Comparison of ENCODE assay signal across 9 cellular contexts in the genomic region with DNA sequence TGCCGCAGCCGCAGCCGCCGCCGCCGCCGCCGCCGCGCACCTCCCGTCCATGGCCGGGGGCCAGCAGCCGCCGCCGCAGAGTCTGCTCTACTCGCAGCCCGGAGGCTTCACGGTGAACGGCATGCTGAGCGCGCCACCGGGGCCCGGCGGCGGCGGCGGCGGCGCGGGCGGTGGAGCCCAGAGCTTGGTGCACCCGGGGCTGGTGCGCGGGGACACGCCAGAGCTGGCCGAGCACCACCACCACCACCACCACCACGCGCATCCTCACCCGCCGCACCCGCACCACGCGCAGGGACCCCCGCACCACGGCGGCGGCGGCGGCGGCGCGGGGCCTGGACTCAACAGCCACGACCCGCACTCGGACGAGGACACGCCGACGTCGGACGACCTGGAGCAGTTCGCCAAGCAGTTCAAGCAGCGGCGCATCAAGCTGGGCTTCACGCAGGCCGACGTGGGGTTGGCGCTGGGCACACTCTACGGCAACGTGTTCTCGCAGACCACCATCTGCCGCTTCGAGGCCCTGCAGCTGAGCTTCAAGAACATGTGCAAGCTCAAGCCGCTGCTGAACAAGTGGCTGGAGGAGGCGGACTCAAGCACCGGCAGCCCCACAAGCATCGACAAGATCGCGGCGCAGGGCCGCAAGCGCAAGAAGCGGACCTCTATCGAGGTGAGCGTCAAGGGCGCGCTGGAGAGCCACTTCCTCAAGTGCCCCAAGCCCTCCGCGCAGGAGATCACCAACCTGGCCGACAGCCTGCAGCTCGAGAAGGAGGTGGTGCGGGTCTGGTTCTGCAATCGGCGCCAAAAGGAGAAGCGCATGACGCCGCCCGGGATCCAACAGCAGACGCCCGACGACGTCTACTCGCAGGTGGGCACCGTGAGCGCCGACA. TPM values are rescaled to one million over a fixed set of nuclear protein-coding genes. Genes with fewer than 3 reads are reported as not detected.
A peak's percentile ranks its signal among the peaks of the same experiment; 100 is the strongest.
DNase-seq lines count a peak whose midpoint lies in the region; ATAC-seq and TF ChIP-seq lines count a peak whose summit lies in the region.
"Had no signal": no experiment of that assay in that cellular context is flagged by ENCODE, and none has a peak within 500 bp of the region (broad histone marks: within the 10 kb centered on the region; RNA-seq: fewer than 3 reads in every experiment).

No MANE protein-coding gene starts in this region.

- H3K36me3 ChIP-seq in brain microvascular endothelial cell (replicated peaks): no peaks in the 10 kb centered on the region

- H3K36me3 Mint-ChIP-seq in activated CD4-positive, alpha-beta T cell treated with anti-CD3 and anti-CD28 coated beads, Interleukin-2, amount 10 ng/mL, durations not matched to agents 7 days and 5 days (ENCODE audit: low read depth): peaks cover 5% of the 10 kb centered on the region
- H3K36me3 Mint-ChIP-seq in T-helper 2 cell treated with Interferon-gamma antibody and Interleukin-4, amounts not matched to agents 5 μg/mL and 100 μg/mL, for 36 hours (ENCODE audit: low read depth): peaks cover 8% of the 10 kb centered on the region
- H3K36me3 Mint-ChIP-seq in glutamatergic neuron (ENCODE audit: unreplicated experiment): peaks cover 4% of the 10 kb centered on the region

- H3K4me3 Mint-ChIP-seq in activated CD4-positive, alpha-beta T cell treated with anti-CD3 and anti-CD28 coated beads, Interleukin-2, amount 10 ng/mL, durations not matched to agents 7 days and 5 days: peak overlapping the region; percentile 22
- peak overlapping the region; percentile 24 for H3K4me3 Mint-ChIP-seq in T-helper 2 cell treated with Interferon-gamma antibody and Interleukin-4, amounts not matched to agents 5 μg/mL and 100 μg/mL, for 36 hours
- H3K4me3 Mint-ChIP-seq in glutamatergic neuron (ENCODE audit: unreplicated experiment): peak overlapping the region; percentile 76
- peak overlapping the region; percentile 65 to 66 for H3K4me3 Mint-ChIP-seq in stimulated activated naive CD8-positive, alpha-beta T cell treated with anti-CD3 and anti-CD28 coated beads, Interleukin-15, amount 100 ng/mL, for 72 hours

- H3K27ac ChIP-seq in brain microvascular endothelial cell: no peak overlapping the region

- peaks cover 73% of the 10 kb centered on the region for H3K27me3 Mint-ChIP-seq in activated CD4-positive, alpha-beta T cell treated with anti-CD3 and anti-CD28 coated beads, Interleukin-2, amount 10 ng/mL, durations not matched to agents 7 days and 5 days
- H3K27me3 Mint-ChIP-seq in T-helper 2 cell treated with Interferon-gamma antibody and Interleukin-4, amounts not matched to agents 5 μg/mL and 100 μg/mL, for 36 hours (ENCODE audit: low read depth): peaks cover 74% of the 10 kb centered on the region
- H3K27me3 Mint-ChIP-seq in glutamatergic neuron (ENCODE audit: unreplicated experiment): peaks cover 46% of the 10 kb centered on the region
- peaks cover 89% of the 10 kb centered on the region for H3K27me3 Mint-ChIP-seq in stimulated activated naive CD8-positive, alpha-beta T cell treated with anti-CD3 and anti-CD28 coated beads, Interleukin-15, amount 100 ng/mL, for 72 hours

- POLR2A ChIA-PET in activated CD4-positive, alpha-beta T cell treated with anti-CD3 and anti-CD28 coated beads, Interleukin-2, amount 10 ng/mL, durations not matched to agents 7 days and 5 days (lab: Charles Lee): no interaction called here

- no peak for TF ChIP-seq CTCF in glutamatergic neuron (IDR thresholded peaks at IDR 0.05; ENCODE audit: partially characterized antibody, unreplicated experiment)
- TF ChIP-seq CTCF in brain microvascular endothelial cell (IDR thresholded peaks at IDR 0.05; ENCODE audit: low read depth, low read length, missing control alignments): no peak

- ATAC-seq in stimulated activated naive CD8-positive, alpha-beta T cell treated with anti-CD3 and anti-CD28 coated beads, Interleukin-15, amount 100 ng/mL, for 72 hours: no peak
- ATAC-seq in GM21447 (IDR thresholded peaks at IDR 0.05; ENCODE audit: unreplicated experiment): no peak

- no peaks in the 10 kb centered on the region for H3K9me3 Mint-ChIP-seq in activated CD4-positive, alpha-beta T cell treated with anti-CD3 and anti-CD28 coated beads, Interleukin-2, amount 10 ng/mL, durations not matched to agents 7 days and 5 days
- no peaks in the 10 kb centered on the region for H3K9me3 Mint-ChIP-seq in T-helper 2 cell treated with Interferon-gamma antibody and Interleukin-4, amounts not matched to agents 5 μg/mL and 100 μg/mL, for 36 hours
- peaks cover 41% of the 10 kb centered on the region for H3K9me3 Mint-ChIP-seq in glutamatergic neuron (ENCODE audit: unreplicated experiment)
- no peaks in the 10 kb centered on the region for H3K9me3 Mint-ChIP-seq in stimulated activated naive CD8-positive, alpha-beta T cell treated with anti-CD3 and anti-CD28 coated beads, Interleukin-15, amount 100 ng/mL, for 72 hours

- H3K27ac Mint-ChIP-seq in activated CD4-positive, alpha-beta T cell treated with anti-CD3 and anti-CD28 coated beads, Interleukin-2, amount 10 ng/mL, durations not matched to agents 7 days and 5 days: peak overlapping the region; percentile 36
- peak overlapping the region; percentile 26 for H3K27ac Mint-ChIP-seq in T-helper 2 cell treated with Interferon-gamma antibody and Interleukin-4, amounts not matched to agents 5 μg/mL and 100 μg/mL, for 36 hours
- no peak overlapping the region for H3K27ac Mint-ChIP-seq in glutamatergic neuron (ENCODE audit: unreplicated experiment)
- H3K27ac Mint-ChIP-seq in stimulated activated naive CD8-positive, alpha-beta T cell treated with anti-CD3 and anti-CD28 coated beads, Interleukin-15, amount 100 ng/mL, for 72 hours: peak overlapping the region in 1 of 2 donors; percentile 24

- in situ Hi-C loops in brain microvascular endothelial cell (cut with HindIII; ENCODE audit: low pct_ligation_motif_present, low sequenced_read_pairs): no loop called here

- no peak for DNase-seq in activated CD4-positive, alpha-beta T cell treated with anti-CD3 and anti-CD28 coated beads, Interleukin-2, amount 10 ng/mL, durations not matched to agents 7 days and 5 days
- no peak for DNase-seq in activated CD4-positive, alpha-beta T cell treated with anti-CD3 and anti-CD28 coated beads, Interleukin-2, amount 50 U/mL, for 48 hours
- DNase-seq in T-helper 2 cell treated with Interferon-gamma antibody and Interleukin-4, amounts not matched to agents 5 μg/mL and 100 μg/mL, for 36 hours (ENCODE audit: low spot score): no peak
- DNase-seq in glutamatergic neuron (peak; percentile 46), brain microvascular endothelial cell (no peak), NCI-H128 (lab: John Stamatoyannopoulos, UW; ENCODE audit: unreplicated experiment) (no peak)
- DNase-seq in stimulated activated naive CD8-positive, alpha-beta T cell treated with anti-CD3 and anti-CD28 coated beads, Interleukin-15, amount 100 ng/mL, for 72 hours: no peak
- DNase-seq: NCI-H774 had no signal

- no peak overlapping the region for H3K4me3 ChIP-seq in brain microvascular endothelial cell (ENCODE audit: low read depth, low read length)

- H3K27me3 ChIP-seq in brain microvascular endothelial cell (replicated peaks): peaks cover 77% of the 10 kb centered on the region

- CTCF ChIA-PET in activated CD4-positive, alpha-beta T cell treated with anti-CD3 and anti-CD28 coated beads, Interleukin-2, amount 10 ng/mL, durations not matched to agents 7 days and 5 days (lab: Charles Lee): interaction anchor here (1.5 kb wide), 1 partner anchor 10 kb away, joined by 5 read pairs; no protein-coding TSS in a partner anchor

- peaks cover 34% of the 10 kb centered on the region for H3K4me1 Mint-ChIP-seq in activated CD4-positive, alpha-beta T cell treated with anti-CD3 and anti-CD28 coated beads, Interleukin-2, amount 10 ng/mL, durations not matched to agents 7 days and 5 days
- H3K4me1 Mint-ChIP-seq in T-helper 2 cell treated with Interferon-gamma antibody and Interleukin-4, amounts not matched to agents 5 μg/mL and 100 μg/mL, for 36 hours (ENCODE audit: low read depth): peaks cover 19% of the 10 kb centered on the region
- peaks cover 13% of the 10 kb centered on the region for H3K4me1 Mint-ChIP-seq in glutamatergic neuron (ENCODE audit: low read depth, unreplicated experiment)
- H3K4me1 Mint-ChIP-seq in stimulated activated naive CD8-positive, alpha-beta T cell treated with anti-CD3 and anti-CD28 coated beads, Interleukin-15, amount 100 ng/mL, for 72 hours: peaks cover 51% of the 10 kb centered on the region

RNA-seq across cellular contexts. Expression of gene POU3F3, which starts 2.4 kb away (rescaled TPM):
- not detected for total RNA-seq in activated CD4-positive, alpha-beta T cell treated with anti-CD3 and anti-CD28 coated beads, Interleukin-2, amount 10 ng/mL, durations not matched to agents 7 days and 5 days
- total RNA-seq in glutamatergic neuron (ENCODE audit: unreplicated experiment): 0.54 TPM

Comparison
In these comparisons a context has a peak if more than half of its experiments do, and no peak if none do; other contexts are left out.
1. H3K4me3 Mint-ChIP-seq: peak in every context shown above with its lines; median percentile 76 in glutamatergic neuron; 66 in stimulated activated naive CD8-positive, alpha-beta T cell treated with anti-CD3 and anti-CD28 coated beads, Interleukin-15, amount 100 ng/mL, for 72 hours; 24 in T-helper 2 cell treated with Interferon-gamma antibody and Interleukin-4, amounts not matched to agents 5 μg/mL and 100 μg/mL, for 36 hours; 22 in activated CD4-positive, alpha-beta T cell treated with anti-CD3 and anti-CD28 coated beads, Interleukin-2, amount 10 ng/mL, durations not matched to agents 7 days and 5 days.